Comparison of ENCODE assay signal across 8 cellular contexts in the genomic region with DNA sequence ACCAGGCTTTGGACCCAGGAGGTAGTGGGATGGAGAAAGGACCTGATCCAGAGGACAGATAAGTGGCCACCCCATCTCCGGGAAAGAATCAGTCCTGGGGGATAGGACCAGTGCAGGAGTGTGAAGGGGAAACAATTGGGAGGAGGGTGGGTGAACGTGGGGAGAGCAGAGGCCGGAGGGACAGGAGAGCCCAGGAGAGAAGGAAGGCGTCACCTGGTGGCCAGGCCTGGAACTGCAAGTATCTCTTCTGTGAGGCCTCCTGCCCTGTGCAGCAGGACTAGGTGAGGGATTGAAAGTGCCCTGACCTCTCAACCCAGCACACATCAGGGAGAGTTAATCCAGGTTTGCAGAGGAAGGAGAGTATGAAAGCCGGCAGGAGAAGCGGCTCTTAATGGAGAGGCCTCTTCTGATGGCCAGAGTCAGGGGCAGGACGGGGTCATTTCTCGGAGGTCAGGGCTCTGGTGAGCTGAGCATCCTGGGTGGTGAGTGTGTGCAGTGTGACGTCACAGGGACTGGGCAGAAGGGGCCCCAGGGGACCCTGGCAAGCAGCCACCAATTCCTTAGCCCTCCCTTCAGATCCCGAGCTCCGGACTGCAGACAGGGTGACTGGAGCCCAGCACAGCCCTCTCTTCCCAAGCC. TPM values are rescaled to one million over a fixed set of nuclear protein-coding genes. Genes with fewer than 3 reads are reported as not detected.
A peak's percentile ranks its signal among the peaks of the same experiment; 100 is the strongest.
DNase-seq lines count a peak whose midpoint lies in the region; ATAC-seq and TF ChIP-seq lines count a peak whose summit lies in the region.

No MANE protein-coding gene starts in this region.

- CTCF ChIA-PET in GM10248 (lab: Yijun Ruan, JAX): interaction anchor here (0.8 to 8.7 kb wide), 20 partner anchors 8 to 154 kb away, joined by 3 to 95 read pairs (median 4); a partner anchor contains a TSS
- CTCF ChIA-PET in activated naive CD4-positive, alpha-beta T cell treated with anti-CD3 and anti-CD28 coated beads for 36 hours (lab: Charles Lee): interaction anchor here (1.0 to 2.2 kb wide), 4 partner anchors 16 to 95 kb away, joined by 3 to 5 read pairs (median 3); no protein-coding TSS in a partner anchor

- no peak overlapping the region for H3K27ac Mint-ChIP-seq in activated naive CD4-positive, alpha-beta T cell treated with anti-CD3 and anti-CD28 coated beads for 36 hours

- no peak overlapping the region for H3K4me3 ChIP-seq in upper lobe of right lung

- no peaks in the 10 kb centered on the region for H3K9me3 Mint-ChIP-seq in activated naive CD4-positive, alpha-beta T cell treated with anti-CD3 and anti-CD28 coated beads for 36 hours

- no peaks in the 10 kb centered on the region for H3K4me1 Mint-ChIP-seq in activated naive CD4-positive, alpha-beta T cell treated with anti-CD3 and anti-CD28 coated beads for 36 hours (ENCODE audit: low read depth)

- H3K4me3 Mint-ChIP-seq in activated naive CD4-positive, alpha-beta T cell treated with anti-CD3 and anti-CD28 coated beads for 36 hours: no peak overlapping the region

- no peaks in the 10 kb centered on the region for H3K27me3 ChIP-seq in upper lobe of right lung

- H3K4me1 ChIP-seq in upper lobe of right lung: peaks cover 14% of the 10 kb centered on the region

- no peak overlapping the region for H3K27ac ChIP-seq in upper lobe of right lung

- no peaks in the 10 kb centered on the region for H3K9me3 ChIP-seq in upper lobe of right lung

- H3K27me3 Mint-ChIP-seq in activated naive CD4-positive, alpha-beta T cell treated with anti-CD3 and anti-CD28 coated beads for 36 hours (ENCODE audit: low read depth): no peaks in the 10 kb centered on the region

- intact Hi-C loops in activated naive CD4-positive, alpha-beta T cell treated with anti-CD3 and anti-CD28 coated beads for 36 hours (cut with micrococcal nuclease): loop anchor here (1.0 kb wide), 3 partner anchors 23 to 154 kb away; no protein-coding TSS in a partner anchor
- intact Hi-C loops in upper lobe of right lung (cut with DNase I): loop anchor here (5.0 kb wide), 1 partner anchor 156 kb away; no protein-coding TSS in a partner anchor

- no peaks in the 10 kb centered on the region for H3K36me3 Mint-ChIP-seq in activated naive CD4-positive, alpha-beta T cell treated with anti-CD3 and anti-CD28 coated beads for 36 hours (ENCODE audit: low read depth)

- POLR2A ChIA-PET in GM10248 (lab: Yijun Ruan, JAX): no interaction called here

- DNase-seq in GM10248 (ENCODE audit: extremely low spot score) (peak; percentile 85), M059J (ENCODE audit: low read depth) (peak; percentile 68), SK-MEL-5 (ENCODE audit: low read depth, low spot score) (peak; percentile 79), glomerular visceral epithelial cell (ENCODE audit: extremely low spot score) (peak; percentile 87), pons (ENCODE audit: low spot score) (peak; percentile 34), upper lobe of right lung (peak; percentile 91)
- peak; percentile 87 for DNase-seq in activated naive CD4-positive, alpha-beta T cell treated with anti-CD3 and anti-CD28 coated beads for 36 hours

- ATAC-seq in upper lobe of right lung (peak; percentile 86), HG02973 (IDR thresholded peaks at IDR 0.05; ENCODE audit: unreplicated experiment) (no peak)

- in situ Hi-C loops in SK-MEL-5 (cut with HindIII; ENCODE audit: low pct_unique_long_range_greater_than_20kb, low sequenced_read_pairs): no loop called here

- no peaks in the 10 kb centered on the region for H3K36me3 ChIP-seq in upper lobe of right lung

- TF ChIP-seq CTCF in GM10248 (IDR thresholded peaks at IDR 0.05; ENCODE audit: control extremely low read depth, extremely low read depth, low read depth, missing control alignments): peak; percentile 95
- peak; percentile 96 for TF ChIP-seq CTCF in upper lobe of right lung (IDR thresholded peaks at IDR 0.05)

RNA-seq across cellular contexts. Expression of a gene that starts 9.2 kb away (rescaled TPM):
- total RNA-seq in M059J (2014; rRNA removed; shearing (Covaris generic)): 0.07 TPM in 1 of 2 replicates, not detected in the other
- total RNA-seq in SK-MEL-5 (2014; rRNA removed; shearing (Covaris generic)): 0.34 and 0.83 TPM in 2 replicates
- polyA plus RNA-seq in SK-MEL-5 (2015; cell fraction: cytosol; rRNA removed): 0.23 and 1.0 TPM in 2 replicates
- 0.21 TPM in 1 of 2 replicates, not detected in the other for polyA plus RNA-seq in SK-MEL-5 (2015; cell fraction: nucleus; rRNA removed)
- not detected for total RNA-seq in activated naive CD4-positive, alpha-beta T cell treated with anti-CD3 and anti-CD28 coated beads for 36 hours
- total RNA-seq in upper lobe of right lung: 42.6 TPM

RNA-seq across cellular contexts. Expression of a gene that starts 13.2 kb away (rescaled TPM):
- total RNA-seq in M059J (2014; rRNA removed; shearing (Covaris generic)): not detected in 2 replicates
- total RNA-seq in SK-MEL-5 (2014; rRNA removed; shearing (Covaris generic)): not detected in 2 replicates
- not detected in 2 replicates for polyA plus RNA-seq in SK-MEL-5 (2015; cell fraction: cytosol; rRNA removed)
- polyA plus RNA-seq in SK-MEL-5 (2015; cell fraction: nucleus; rRNA removed): not detected in 2 replicates
- not detected for total RNA-seq in activated naive CD4-positive, alpha-beta T cell treated with anti-CD3 and anti-CD28 coated beads for 36 hours
- total RNA-seq in upper lobe of right lung: 0.49 TPM

RNA-seq across cellular contexts. Expression of a gene that starts 30.8 kb away (rescaled TPM):
- total RNA-seq in M059J (2014; rRNA removed; shearing (Covaris generic)): not detected in 2 replicates
- not detected in 2 replicates for total RNA-seq in SK-MEL-5 (2014; rRNA removed; shearing (Covaris generic))
- polyA plus RNA-seq in SK-MEL-5 (2015; cell fraction: cytosol; rRNA removed): not detected in 2 replicates
- polyA plus RNA-seq in SK-MEL-5 (2015; cell fraction: nucleus; rRNA removed): not detected in 2 replicates
- not detected for total RNA-seq in activated naive CD4-positive, alpha-beta T cell treated with anti-CD3 and anti-CD28 coated beads for 36 hours
- 6.4 TPM for total RNA-seq in upper lobe of right lung

Comparison
In these comparisons a context has a peak if more than half of its experiments do, and no peak if none do; other contexts are left out.
1. DNase-seq: peak in every context shown above with its lines; median percentile 91 in upper lobe of right lung; 87 in activated naive CD4-positive, alpha-beta T cell treated with anti-CD3 and anti-CD28 coated beads for 36 hours; 87 in glomerular visceral epithelial cell; 85 in GM10248; 79 in SK-MEL-5; 68 in M059J; 34 in pons.
2. RNA of a gene that starts 9.2 kb away (total RNA-seq): 42.6 TPM in upper lobe of right lung (single experiment); 0.34 to 0.83 TPM in SK-MEL-5, 0.07 TPM in M059J and not detected in activated naive CD4-positive, alpha-beta T cell treated with anti-CD3 and anti-CD28 coated beads for 36 hours; every median in the first group is over 10 times any median in the second.